Comparison of ENCODE assay signal across 12 cellular contexts in the genomic region with DNA sequence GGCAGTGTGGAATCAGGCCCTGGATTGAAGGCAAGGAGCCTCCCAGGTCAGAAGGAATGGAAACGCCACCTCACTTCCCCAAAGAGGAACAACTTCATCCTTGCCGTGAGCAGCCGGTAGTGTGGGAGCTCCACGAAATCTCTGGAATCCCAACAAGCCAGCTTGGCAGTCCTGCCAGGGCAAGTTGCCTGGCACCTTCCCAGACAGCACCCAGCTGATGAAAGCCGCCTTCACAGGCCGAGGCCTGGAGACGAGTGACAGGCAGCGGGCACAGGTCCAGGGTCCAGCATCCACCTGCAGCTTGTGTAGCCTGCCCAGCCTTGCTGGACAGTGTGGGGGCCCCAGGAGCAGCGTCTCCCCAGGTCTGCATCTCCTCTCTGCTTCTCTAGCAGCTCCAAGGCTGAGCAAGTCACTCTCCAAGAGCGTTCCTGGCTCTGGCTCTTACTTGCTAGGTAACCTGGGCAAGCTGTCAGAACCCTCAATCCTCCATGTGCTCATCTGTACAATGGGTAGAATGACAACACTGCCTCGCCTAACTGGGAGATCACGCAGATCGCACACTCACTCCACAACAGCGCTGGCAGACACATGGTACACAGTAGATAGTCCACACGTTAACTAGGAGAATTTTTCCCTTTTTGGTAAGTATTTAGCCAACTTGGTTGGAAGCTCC. TPM values are rescaled to one million over a fixed set of nuclear protein-coding genes. Genes with fewer than 3 reads are reported as not detected.
DNase-seq lines count a peak whose midpoint lies in the region; ATAC-seq and TF ChIP-seq lines count a peak whose summit lies in the region.
"Had no signal": no experiment of that assay in that cellular context is flagged by ENCODE, and none has a peak within 500 bp of the region (broad histone marks: within the 10 kb centered on the region; RNA-seq: fewer than 3 reads in every experiment).

No MANE protein-coding gene starts in this region.

- no peak overlapping the region for H3K4me3 Mint-ChIP-seq in CD8-positive, alpha-beta T cell
- H3K4me3 Mint-ChIP-seq: activated naive CD4-positive, alpha-beta T cell treated with anti-CD3 and anti-CD28 coated beads, Interleukin-2, amount 50 U/mL, for 24 hours had no signal

- H3K4me3 ChIP-seq in PC-9 (no peak overlapping the region), mucosa of descending colon (no peak overlapping the region)
- no peak overlapping the region for H3K4me3 ChIP-seq in CD8-positive, alpha-beta T cell (ENCODE audit: low read depth, low read length)

- BruUV-seq in PC-9 (replicated peaks; lab: Mats Ljungman, UMichigan) = no TSS peak

- no peaks in the 10 kb centered on the region for H3K79me2 ChIP-seq in PC-9 (ENCODE audit: low read depth)

- peaks cover 9% of the 10 kb centered on the region; the same call in 1 of the 2 replicates for H3K4me1 ChIP-seq in PC-9 (replicated peaks; ENCODE audit: insufficient read depth)
- H3K4me1 ChIP-seq in mucosa of descending colon (ENCODE audit: low read depth) = peaks cover 41% of the 10 kb centered on the region
- H3K4me1 ChIP-seq in CD8-positive, alpha-beta T cell (ENCODE audit: insufficient read depth, low read length) = peaks cover 21% of the 10 kb centered on the region

- H3K36me3 ChIP-seq in PC-9 (ENCODE audit: low read depth) (no peaks in the 10 kb centered on the region), mucosa of descending colon (ENCODE audit: low read depth) (no peaks in the 10 kb centered on the region)
- H3K36me3 ChIP-seq in CD8-positive, alpha-beta T cell (ENCODE audit: insufficient read depth, low read length) = no peaks in the 10 kb centered on the region

- no peaks in the 10 kb centered on the region for H3F3A ChIP-seq in PC-9 (ENCODE audit: insufficient read depth, low read depth)

- DNase-seq in PC-9 (peak; percentile 64 to 81), mucosa of descending colon (peak; percentile 40 to 65 (median 50)), NOMO-1 treated with dmso at 0.1 percent for 144 hours (lab: John Stamatoyannopoulos, UW; ENCODE audit: unreplicated experiment) (no peak)
- no peak for DNase-seq in CD8-positive, alpha-beta T cell
- DNase-seq: activated CD4-positive, alpha-beta T cell treated with anti-CD3 and anti-CD28 coated beads for 48 hours; CD4-positive, CD25-positive, alpha-beta regulatory T cell; SHP77 treated with DMSO at 0.1 percent for 48 hours had no signal

- POLR2A ChIA-PET in PC-9 (lab: Charles Lee; ENCODE audit: unreplicated experiment) = interaction anchor here (0.6 kb wide), 2 partner anchors 36 to 436 kb away, joined by 4 to 6 read pairs; no protein-coding TSS in a partner anchor
- POLR2A ChIA-PET in CD8-positive, alpha-beta T cell (lab: Charles Lee) = no interaction called here

- no peaks in the 10 kb centered on the region for H3K9me3 Mint-ChIP-seq in CD8-positive, alpha-beta T cell
- H3K9me3 Mint-ChIP-seq: activated naive CD4-positive, alpha-beta T cell treated with anti-CD3 and anti-CD28 coated beads, Interleukin-2, amount 50 U/mL, for 24 hours; CD4-positive, CD25-positive, alpha-beta regulatory T cell had no signal

- H3K36me3 Mint-ChIP-seq in CD8-positive, alpha-beta T cell = no peaks in the 10 kb centered on the region
- H3K36me3 Mint-ChIP-seq: activated naive CD4-positive, alpha-beta T cell treated with anti-CD3 and anti-CD28 coated beads, Interleukin-2, amount 50 U/mL, for 24 hours; CD4-positive, CD25-positive, alpha-beta regulatory T cell had no signal

- H3K27ac Mint-ChIP-seq in CD8-positive, alpha-beta T cell = no peak overlapping the region
- H3K27ac Mint-ChIP-seq: activated naive CD4-positive, alpha-beta T cell treated with anti-CD3 and anti-CD28 coated beads, Interleukin-2, amount 50 U/mL, for 24 hours had no signal

- peak; percentile 64 for ATAC-seq in esophagus mucosa
- no peak for ATAC-seq in mucosa of descending colon
- no peak for ATAC-seq in CD8-positive, alpha-beta T cell
- ATAC-seq in HG02610 (IDR thresholded peaks at IDR 0.05; ENCODE audit: unreplicated experiment) = no peak
- no peak for ATAC-seq in GM18868 (IDR thresholded peaks at IDR 0.05; ENCODE audit: unreplicated experiment)

- H3K4me2 ChIP-seq in PC-9 = no peak overlapping the region

- intact Hi-C loops in PC-9 (cut with micrococcal nuclease; ENCODE audit: unreplicated experiment) (loop anchor here (1.0 to 5.0 kb wide), 3 partner anchors 77 to 142 kb away; a partner anchor contains a TSS), mucosa of descending colon (cut with DNase I, micrococcal nuclease) (loop anchor here in 1 of 2 donors (10.0 kb wide), 1 partner anchor 54 kb away; no protein-coding TSS in a partner anchor)
- intact Hi-C loops in CD8-positive, alpha-beta T cell (cut with DNase I, micrococcal nuclease) = no loop called here

- CTCF ChIA-PET in PC-9 (lab: Charles Lee) = interaction anchor here (0.6 to 1.1 kb wide), 3 partner anchors 13 to 73 kb away, joined by 3 to 5 read pairs (median 4); no protein-coding TSS in a partner anchor
- CTCF ChIA-PET in CD8-positive, alpha-beta T cell (lab: Charles Lee) = interaction anchor here (1.1 to 6.5 kb wide), 4 partner anchors 10 to 104 kb away, joined by 3 to 82 read pairs (median 32); no protein-coding TSS in a partner anchor

- H3K27me3 ChIP-seq in PC-9 (ENCODE audit: insufficient read depth, low read depth) = no peaks in the 10 kb centered on the region
- no peaks in the 10 kb centered on the region for H3K27me3 ChIP-seq in CD8-positive, alpha-beta T cell (ENCODE audit: insufficient read depth, low read length)

- no peaks in the 10 kb centered on the region for H3K27me3 Mint-ChIP-seq in CD8-positive, alpha-beta T cell (ENCODE audit: low read depth)
- H3K27me3 Mint-ChIP-seq: activated naive CD4-positive, alpha-beta T cell treated with anti-CD3 and anti-CD28 coated beads, Interleukin-2, amount 50 U/mL, for 24 hours; CD4-positive, CD25-positive, alpha-beta regulatory T cell had no signal

- H4K20me1 ChIP-seq in PC-9 (ENCODE audit: insufficient read depth) = no peaks in the 10 kb centered on the region

- H3K9me2 ChIP-seq in PC-9 (ENCODE audit: insufficient read depth) = no peaks in the 10 kb centered on the region

- TF ChIP-seq CTCF in C4-2B (conservative IDR thresholded peaks at IDR 0.05) (no peak), PC-9 (conservative IDR thresholded peaks at IDR 0.05) (no peak), mucosa of descending colon (IDR thresholded peaks at IDR 0.05) (no peak)
- TF ChIP-seq CTCF in CD8-positive, alpha-beta T cell (IDR thresholded peaks at IDR 0.05) = no peak

- H3K4me1 Mint-ChIP-seq in CD8-positive, alpha-beta T cell (ENCODE audit: low read depth) = peaks cover 20% of the 10 kb centered on the region

- H2AFZ ChIP-seq in PC-9 = no peak overlapping the region

- no peaks in the 10 kb centered on the region for H3K9me3 ChIP-seq in PC-9 (ENCODE audit: insufficient read depth, low read depth)
- no peaks in the 10 kb centered on the region for H3K9me3 ChIP-seq in mucosa of descending colon
- H3K9me3 ChIP-seq in CD8-positive, alpha-beta T cell (ENCODE audit: low read length) = no peaks in the 10 kb centered on the region

- H3K27ac ChIP-seq in C4-2B = peak overlapping the region; percentile 3; the same call in 1 of the 2 replicates
- no peak overlapping the region for H3K27ac ChIP-seq in PC-9
- no peak overlapping the region for H3K27ac ChIP-seq in CD8-positive, alpha-beta T cell (ENCODE audit: low read depth, low read length)

RNA-seq across cellular contexts. Expression of a gene that starts 43.0 kb away (rescaled TPM):
- total RNA-seq in PC-9 (2021) (62.2 and 70.2 TPM in 2 replicates), esophagus mucosa (37.2 TPM), mucosa of descending colon (10 to 100 TPM; 37.9 to 60.1 (median 42.7) TPM)
- total RNA-seq in CD8-positive, alpha-beta T cell = 1 to 10 TPM; 2.8 to 3.1 TPM

Comparison
In these comparisons a context has a peak if more than half of its experiments do, and no peak if none do; other contexts are left out.
1. DNase-seq: peak in PC-9 (2 of 2) and mucosa of descending colon (3 of 3); none in CD8-positive, alpha-beta T cell (0 of 7) and NOMO-1 treated with dmso at 0.1 percent for 144 hours (single experiment).